Comparison of ENCODE assay signal across 15 cellular contexts in genomic region chr14:38944691-38945090, GRCh38.
"Had no signal": no experiment of that assay in that cellular context is flagged by ENCODE, and none has a peak within 500 bp of the region (broad histone marks: within the 10 kb centered on the region; RNA-seq: fewer than 3 reads in every experiment).

No MANE protein-coding gene starts in this region.

- H3K4me3 ChIP-seq: esophagus squamous epithelium, left lung, mucosa of descending colon, pancreas, transverse colon had no signal

- H3K27ac ChIP-seq: esophagus squamous epithelium, left lung, pancreas, transverse colon had no signal

- DNase-seq: activated CD4-positive, alpha-beta T cell treated with anti-CD3 and anti-CD28 coated beads, Interleukin-2, amount 10 ng/mL, durations not matched to agents 7 days and 5 days; activated CD8-positive, alpha-beta memory T cell treated with anti-CD3 and anti-CD28 coated beads for 24 hours; activated naive CD4-positive, alpha-beta T cell; activated naive CD8-positive, alpha-beta T cell treated with anti-CD3 and anti-CD28 coated beads, Interleukin-2, amount 10 ng/mL, durations not matched to agents 7 days and 5 days; esophagus squamous epithelium; foreskin melanocyte; kidney; mucosa of descending colon; naive thymus-derived CD4-positive, alpha-beta T cell; pancreas; retina; stimulated activated CD4-positive, alpha-beta T cell treated with anti-CD3 and anti-CD28 coated beads, Interleukin-12 subunit alpha, Interleukin-12 subunit beta, amount 100 ng/mL, for 4 hours; stimulated activated CD4-positive, alpha-beta T cell treated with anti-CD3 and anti-CD28 coated beads, Interleukin-2, amount 100 ng/mL, for 24 hours; transverse colon had no signal

- FAIRE-seq: kidney, pancreas had no signal
